In genomic region chr4:123405212-123405856, GRCh38 we compare ENCODE assay signal across 14 cellular contexts. TPM values are rescaled to one million over a fixed set of nuclear protein-coding genes. Genes with fewer than 3 reads are reported as not detected.
A peak's percentile ranks its signal among the peaks of the same experiment; 100 is the strongest.
DNase-seq lines count a peak whose midpoint lies in the region; ATAC-seq and TF ChIP-seq lines count a peak whose summit lies in the region.
"Had no signal": no experiment of that assay in that cellular context is flagged by ENCODE, and none has a peak within 500 bp of the region (broad histone marks: within the 10 kb centered on the region; RNA-seq: fewer than 3 reads in every experiment).

No MANE protein-coding gene starts in this region.

- TF ChIP-seq CTCF in breast epithelium (IDR thresholded peaks at IDR 0.05): no peak
- no peak for TF ChIP-seq CTCF in MCF 10A (IDR thresholded peaks at IDR 0.05; ENCODE audit: unreplicated experiment)
- TF ChIP-seq CTCF in mammary epithelial cell (conservative IDR thresholded peaks at IDR 0.05 in 1 of 2, IDR thresholded peaks at IDR 0.05 in 1 of 2; ENCODE audit: extremely low read depth in 1 of 2, insufficient read depth in 1 of 2, low read depth in 1 of 2, low read length in 2 of 2): no peak
- TF ChIP-seq CTCF in upper lobe of right lung (IDR thresholded peaks at IDR 0.05): no peak

- no peaks in the 10 kb centered on the region for H4K20me1 ChIP-seq in mammary epithelial cell (ENCODE audit: insufficient read depth, low read length)

- no peak for DNase-seq in breast epithelium (ENCODE audit: low spot score in 2 of 2)
- no peak for DNase-seq in MCF 10A (ENCODE audit: unreplicated experiment)
- no peak for DNase-seq in mammary epithelial cell
- no peak for DNase-seq in upper lobe of right lung
- DNase-seq in GF-D8 (lab: John Stamatoyannopoulos, UW): no peak
- DNase-seq: CD8-positive, alpha-beta memory T cell; NCI-H2029 treated with DMSO at 0.1 percent for 48 hours had no signal

- dilution Hi-C loops in mammary epithelial cell (cut with HindIII; ENCODE audit: low sequenced_read_pairs): no loop called here

- no peaks in the 10 kb centered on the region for H3K27me3 Mint-ChIP-seq in MCF 10A (ENCODE audit: insufficient read depth, unreplicated experiment)

- POLR2A ChIA-PET in MCF 10A (lab: Yijun Ruan, JAX): interaction anchor here (1.2 to 1.6 kb wide), 2 partner anchors 9 to 32 kb away, joined by 4 to 6 read pairs; partner anchors contain the start of gene SPRY1

- H3K4me2 ChIP-seq in mammary epithelial cell (ENCODE audit: insufficient read depth, low read depth, low read length): peak overlapping the region; percentile 57
- H3K4me2 ChIP-seq: A549 had no signal

- H3K36me3 ChIP-seq in breast epithelium (no peaks in the 10 kb centered on the region), mammary epithelial cell (ENCODE audit: insufficient read depth, low read length) (peaks cover 5% of the 10 kb centered on the region), muscle layer of duodenum (ENCODE audit: control insufficient read depth in 1 of 2, insufficient read depth in 2 of 2, low read length in 2 of 2) (peaks cover 16 to 19% of the 10 kb centered on the region in 2 donors), upper lobe of right lung (peaks cover 30% of the 10 kb centered on the region)

- H3K9me3 ChIP-seq in breast epithelium: no peaks in the 10 kb centered on the region
- no peaks in the 10 kb centered on the region for H3K9me3 ChIP-seq in mammary epithelial cell (replicated peaks; ENCODE audit: insufficient read depth, low read length)
- H3K9me3 ChIP-seq in muscle layer of duodenum (ENCODE audit: control insufficient read depth in 1 of 2, low read length in 2 of 2): no peaks in the 10 kb centered on the region
- no peaks in the 10 kb centered on the region for H3K9me3 ChIP-seq in upper lobe of right lung
- H3K9me3 ChIP-seq: A549, tibial nerve had no signal

- CTCF ChIA-PET in MCF 10A (lab: Yijun Ruan, JAX) (interaction anchor here (0.8 to 5.5 kb wide), 4 partner anchors 13 to 256 kb away, joined by 3 to 23 read pairs (median 3); no protein-coding TSS in a partner anchor), mammary epithelial cell (lab: Charles Lee; ENCODE audit: low non-redundant PET) (interaction anchor here (0.6 kb wide), 1 partner anchor 14 kb away, joined by 6 read pairs; no protein-coding TSS in a partner anchor)

- H3K4me1 Mint-ChIP-seq in MCF 10A (ENCODE audit: insufficient read depth, unreplicated experiment): peaks cover 5% of the 10 kb centered on the region

- H3K9ac ChIP-seq in mammary epithelial cell (ENCODE audit: insufficient read depth, low read length): no peak overlapping the region

- WGBS in mammary epithelial cell (ENCODE audit: low coverage, missing lambda C conversion rate): 35% methylated on average over 5 of the region's 5 CpGs

- intact Hi-C loops in breast epithelium (cut with DNase I; ENCODE audit: low total_unique reads): loop anchor here (5.0 kb wide), 1 partner anchor 87 kb away; no protein-coding TSS in a partner anchor
- intact Hi-C loops in MCF 10A (cut with micrococcal nuclease): no loop called here
- intact Hi-C loops in mammary epithelial cell (cut with micrococcal nuclease): no loop called here
- intact Hi-C loops in upper lobe of right lung (cut with DNase I): no loop called here

- H3K4me1 ChIP-seq in breast epithelium (peaks cover 0 to 6% of the 10 kb centered on the region in 2 donors), mammary epithelial cell (ENCODE audit: insufficient read depth, low read length) (peaks cover 13% of the 10 kb centered on the region), muscle layer of duodenum (ENCODE audit: control insufficient read depth in 1 of 2, insufficient read depth in 2 of 2, low read length in 2 of 2) (peaks cover 0 to 26% of the 10 kb centered on the region in 2 donors), upper lobe of right lung (peaks cover 11% of the 10 kb centered on the region)
- H3K4me1 ChIP-seq: A549 had no signal

- ATAC-seq in upper lobe of right lung (no peak), GM21447 (IDR thresholded peaks at IDR 0.05; ENCODE audit: unreplicated experiment) (no peak), HG03378 (IDR thresholded peaks at IDR 0.05; ENCODE audit: unreplicated experiment) (no peak)
- ATAC-seq: A549; activated T-helper 17 cell treated with anti-CD3 and anti-CD28 coated beads, Interleukin-2, amount 50 U/mL, for 72 hours had no signal

- BruUV-seq in MCF 10A (replicated peaks; lab: Mats Ljungman, UMichigan): no TSS peak
- no TSS peak for BruUV-seq in mammary epithelial cell (replicated peaks; lab: Mats Ljungman, UMichigan)

- no peaks in the 10 kb centered on the region for H3K9me3 Mint-ChIP-seq in MCF 10A (ENCODE audit: unreplicated experiment)
- H3K9me3 Mint-ChIP-seq: activated T-helper 17 cell treated with anti-CD3 and anti-CD28 coated beads, Interleukin-2, amount 50 U/mL, for 72 hours; CD8-positive, alpha-beta memory T cell had no signal

- no peak overlapping the region for H3K27ac Mint-ChIP-seq in MCF 10A (ENCODE audit: low read depth, unreplicated experiment)
- H3K27ac Mint-ChIP-seq: activated T-helper 17 cell treated with anti-CD3 and anti-CD28 coated beads, Interleukin-2, amount 50 U/mL, for 72 hours had no signal

- peak overlapping the region; percentile 10 for H2AFZ ChIP-seq in mammary epithelial cell (ENCODE audit: low read depth, low read length)

- no peak overlapping the region for H3K4me3 Mint-ChIP-seq in MCF 10A (ENCODE audit: unreplicated experiment)
- H3K4me3 Mint-ChIP-seq: CD8-positive, alpha-beta memory T cell had no signal

- H3K36me3 Mint-ChIP-seq in MCF 10A (ENCODE audit: insufficient read depth, unreplicated experiment): peaks cover 22% of the 10 kb centered on the region

- H3K27me3 ChIP-seq in breast epithelium (no peaks in the 10 kb centered on the region), mammary epithelial cell (ENCODE audit: insufficient read depth, low read length) (no peaks in the 10 kb centered on the region), muscle layer of duodenum (ENCODE audit: low read depth, low read length) (no peaks in the 10 kb centered on the region), upper lobe of right lung (no peaks in the 10 kb centered on the region)
- H3K27me3 ChIP-seq: tibial nerve had no signal

- in situ Hi-C loops in mammary epithelial cell (cut with MboI; ENCODE audit: low sequenced_read_pairs in 2 of 2): no loop called here

- H3K4me3 ChIP-seq in breast epithelium (peak overlapping the region in 2 of 3 donors; percentile 82 to 92), mammary epithelial cell (replicated peaks in 1 of 3; ENCODE audit: insufficient read depth in 1 of 3, low read depth in 2 of 3, low read length in 3 of 3) (peak overlapping the region in 1 of 3 experiments; percentile 17), muscle layer of duodenum (ENCODE audit: low read depth in 1 of 2, low read length in 2 of 2) (peak overlapping the region; percentile 0 to 36), upper lobe of right lung (peak overlapping the region; percentile 73)
- H3K4me3 ChIP-seq: A549, tibial nerve had no signal

- no peak for TF ChIP-seq POLR2A in breast epithelium (IDR thresholded peaks at IDR 0.05)

- H3K27ac ChIP-seq in breast epithelium (peak overlapping the region; percentile 76 to 80), mammary epithelial cell (ENCODE audit: insufficient read depth, low read depth, low read length) (no peak overlapping the region), muscle layer of duodenum (ENCODE audit: low read length) (peak overlapping the region; percentile 49), upper lobe of right lung (peak overlapping the region; percentile 3)
- H3K27ac ChIP-seq: A549, HL-60 had no signal

- peaks cover 30% of the 10 kb centered on the region for H3K79me2 ChIP-seq in mammary epithelial cell (ENCODE audit: insufficient read depth, low read length)

RNA-seq across cellular contexts. Expression of gene SPRY1, which starts 8.7 kb away (rescaled TPM):
- total RNA-seq in breast epithelium (100 to 1,000 TPM in 2 of 3 donors, 10 to 100 TPM in 1; 82.1 to 233 (median 103) TPM), MCF 10A (2022) (4.3 and 5.6 TPM in 2 replicates), mammary epithelial cell (1 to 10 TPM; 4.8 to 8.2 TPM), upper lobe of right lung (134 TPM)
- 2.9 TPM for polyA plus RNA-seq in mammary epithelial cell
- polyA minus RNA-seq in mammary epithelial cell: 5.5 TPM

Comparison
In these comparisons a context has a peak if more than half of its experiments do, and no peak if none do; other contexts are left out.
1. RNA of gene SPRY1, which starts 8.7 kb away (total RNA-seq): 134 TPM in upper lobe of right lung (single experiment) and 82.1 to 233 TPM in breast epithelium; 4.8 to 8.2 TPM in mammary epithelial cell and 4.3 to 5.6 TPM in MCF 10A; every median in the first group is over 4 times any median in the second.